9 cellular contexts compared by ENCODE assay signal in genomic region chr1:18972531-18972930, GRCh38. TPM values are rescaled to one million over a fixed set of nuclear protein-coding genes. Genes with fewer than 3 reads are reported as not detected.
DNase-seq lines count a peak whose midpoint lies in the region; TF ChIP-seq lines count a peak whose summit lies in the region.
"Had no signal": no experiment of that assay in that cellular context is flagged by ENCODE, and none has a peak within 500 bp of the region (broad histone marks: within the 10 kb centered on the region; RNA-seq: fewer than 3 reads in every experiment).

No MANE protein-coding gene starts in this region.

- H3K4me3 Mint-ChIP-seq in CD4-positive, alpha-beta memory T cell = no peak overlapping the region

- CTCF ChIA-PET in CD4-positive, alpha-beta memory T cell (lab: Charles Lee; ENCODE audit: partially characterized antibody) = interaction anchor here (0.7 to 16.6 kb wide), 23 partner anchors 9 to 125 kb away, joined by 3 to 443 read pairs (median 7); partner anchors contain the start of genes ALDH4A1 and IFFO2
- CTCF ChIA-PET in mammary epithelial cell (lab: Charles Lee; ENCODE audit: low non-redundant PET) = interaction anchor here (0.6 kb wide), 1 partner anchor 65 kb away, joined by 3 read pairs; no protein-coding TSS in a partner anchor

- peaks cover 0 to 5% (median 0%) of the 10 kb centered on the region in 8 donors for H3K9me3 Mint-ChIP-seq in CD4-positive, alpha-beta memory T cell

- H3K36me3 ChIP-seq in CD4-positive, alpha-beta memory T cell (ENCODE audit: insufficient read depth, low read length) = no peaks in the 10 kb centered on the region
- H3K36me3 ChIP-seq in mammary epithelial cell (ENCODE audit: insufficient read depth, low read length) = no peaks in the 10 kb centered on the region
- H3K36me3 ChIP-seq: colonic mucosa had no signal

- no peaks in the 10 kb centered on the region for H3K27me3 Mint-ChIP-seq in CD4-positive, alpha-beta memory T cell

- H3K4me2 ChIP-seq in mammary epithelial cell (ENCODE audit: insufficient read depth, low read depth, low read length) = no peak overlapping the region

- peaks cover 1 to 8% (median 3%) of the 10 kb centered on the region in 4 donors for H3K4me1 Mint-ChIP-seq in CD4-positive, alpha-beta memory T cell

- dilution Hi-C loops in mammary epithelial cell (cut with HindIII; ENCODE audit: low sequenced_read_pairs) = no loop called here

- in situ Hi-C loops in mammary epithelial cell (cut with MboI; ENCODE audit: low sequenced_read_pairs in 2 of 2) = no loop called here

- no peak overlapping the region for H2AFZ ChIP-seq in mammary epithelial cell (ENCODE audit: low read depth, low read length)

- H3K4me1 ChIP-seq in CD4-positive, alpha-beta memory T cell (ENCODE audit: insufficient read depth, low read length) = no peaks in the 10 kb centered on the region
- peaks cover 4% of the 10 kb centered on the region for H3K4me1 ChIP-seq in mammary epithelial cell (ENCODE audit: insufficient read depth, low read length)
- H3K4me1 ChIP-seq: colonic mucosa had no signal

- peak overlapping the region in 1 of 7 donors; percentile 74 for H3K27ac Mint-ChIP-seq in CD4-positive, alpha-beta memory T cell

- H3K27ac ChIP-seq in CD4-positive, alpha-beta memory T cell (ENCODE audit: low read depth, low read length) = no peak overlapping the region
- H3K27ac ChIP-seq in mammary epithelial cell (ENCODE audit: insufficient read depth, low read depth, low read length) = no peak overlapping the region
- H3K27ac ChIP-seq: colonic mucosa had no signal

- H4K20me1 ChIP-seq in mammary epithelial cell (ENCODE audit: insufficient read depth, low read length) = no peaks in the 10 kb centered on the region

- no peaks in the 10 kb centered on the region for H3K9me3 ChIP-seq in CD4-positive, alpha-beta memory T cell (ENCODE audit: control insufficient read depth in 1 of 2, low read length in 2 of 2)
- no peaks in the 10 kb centered on the region for H3K9me3 ChIP-seq in mammary epithelial cell (replicated peaks; ENCODE audit: insufficient read depth, low read length)
- H3K9me3 ChIP-seq: colonic mucosa had no signal

- peak; percentile 18 to 51 for TF ChIP-seq CTCF in mammary epithelial cell (conservative IDR thresholded peaks at IDR 0.05 in 1 of 2, IDR thresholded peaks at IDR 0.05 in 1 of 2; ENCODE audit: extremely low read depth in 1 of 2, insufficient read depth in 1 of 2, low read depth in 1 of 2, low read length in 2 of 2)

- no peaks in the 10 kb centered on the region for H3K27me3 ChIP-seq in CD4-positive, alpha-beta memory T cell (ENCODE audit: insufficient read depth, low read length)
- H3K27me3 ChIP-seq in mammary epithelial cell (ENCODE audit: insufficient read depth, low read length) = no peaks in the 10 kb centered on the region
- H3K27me3 ChIP-seq: colonic mucosa had no signal

- 49% methylated on average over 2 of the region's 2 CpGs for WGBS in mammary epithelial cell (ENCODE audit: low coverage, missing lambda C conversion rate)

- H3K9ac ChIP-seq in mammary epithelial cell (ENCODE audit: insufficient read depth, low read length) = no peak overlapping the region

- DNase-seq in CD4-positive, alpha-beta memory T cell = peak; percentile 57 to 64 (median 61)
- DNase-seq in HT-29 (ENCODE audit: low spot score) (peak; percentile 72), mammary epithelial cell (peak; percentile 52), myocyte (ENCODE audit: low read depth) (peak; percentile 53), midbrain (lab: John Stamatoyannopoulos, UW) (no peak), NCI-H2227 (lab: John Stamatoyannopoulos, UW; ENCODE audit: unreplicated experiment) (no peak), hypothalamus (lab: John Stamatoyannopoulos, UW) (no peak), GOT3 (lab: John Stamatoyannopoulos, UW) (no peak)
- DNase-seq: colonic mucosa had no signal

- H3K36me3 Mint-ChIP-seq in CD4-positive, alpha-beta memory T cell = no peaks in the 10 kb centered on the region

- POLR2A ChIA-PET in CD4-positive, alpha-beta memory T cell (lab: Charles Lee; ENCODE audit: partially characterized antibody) = interaction anchor here (1.2 to 2.9 kb wide), 7 partner anchors 15 to 89 kb away, joined by 3 to 19 read pairs (median 9); partner anchors contain the start of genes ALDH4A1 and IFFO2

- BruUV-seq in mammary epithelial cell (replicated peaks; lab: Mats Ljungman, UMichigan) = no TSS peak

- intact Hi-C loops in CD4-positive, alpha-beta memory T cell (cut with micrococcal nuclease) = loop anchor here (1.0 kb wide), 6 partner anchors 16 to 124 kb away; partner anchors contain the start of gene IFFO2
- intact Hi-C loops in mammary epithelial cell (cut with micrococcal nuclease) = loop anchor here (1.0 kb wide), 3 partner anchors 59 to 124 kb away; no protein-coding TSS in a partner anchor

- H3K79me2 ChIP-seq in mammary epithelial cell (ENCODE audit: insufficient read depth, low read length) = no peaks in the 10 kb centered on the region

- no peak overlapping the region for H3K4me3 ChIP-seq in CD4-positive, alpha-beta memory T cell (ENCODE audit: low read length in 2 of 2)
- H3K4me3 ChIP-seq in mammary epithelial cell (replicated peaks in 1 of 3; ENCODE audit: insufficient read depth in 1 of 3, low read depth in 2 of 3, low read length in 3 of 3) = no peak overlapping the region
- H3K4me3 ChIP-seq: colonic mucosa had no signal

RNA-seq across cellular contexts. Expression of gene IFFO2, which starts 16.1 kb away (rescaled TPM):
- total RNA-seq in CD4-positive, alpha-beta memory T cell = 10 to 100 TPM; 39.0 to 41.3 TPM
- polyA plus RNA-seq in CD4-positive, alpha-beta memory T cell = 1 to 10 TPM; 1.3 to 5.2 TPM
- 93.6 and 101 TPM in 2 replicates for total RNA-seq in HT-29 (2014; rRNA removed; shearing (Covaris generic))
- total RNA-seq in mammary epithelial cell (100 to 1,000 TPM in 1 of 2 donors, 10 to 100 TPM in 1; 94.8 to 304 TPM), myocyte (12.4 and 16.2 TPM in 2 replicates)
- 66.9 TPM for polyA plus RNA-seq in mammary epithelial cell
- 116 TPM for polyA minus RNA-seq in mammary epithelial cell
- polyA plus RNA-seq in myocyte (2012) = 41.3 TPM

Comparison
In these comparisons a context has a peak if more than half of its experiments do, and no peak if none do; other contexts are left out.
1. DNase-seq: peak in CD4-positive, alpha-beta memory T cell (5 of 5), HT-29 (single experiment), mammary epithelial cell (single experiment) and myocyte (single experiment); none in midbrain (single experiment), NCI-H2227 (single experiment), hypothalamus (0 of 51) and GOT3 (single experiment).